In genomic region chr7:23105086-23105643, GRCh38 we compare ENCODE assay signal across 8 cellular contexts. TPM values are rescaled to one million over a fixed set of nuclear protein-coding genes. Genes with fewer than 3 reads are reported as not detected.
DNase-seq lines count a peak whose midpoint lies in the region; ATAC-seq and TF ChIP-seq lines count a peak whose summit lies in the region.

No MANE protein-coding gene starts in this region.

- TF ChIP-seq CTCF in C4-2B (conservative IDR thresholded peaks at IDR 0.05) = no peak
- no peak for TF ChIP-seq CTCF in WERI-Rb-1 (IDR thresholded peaks at IDR 0.05; ENCODE audit: low read depth, low read length)
- TF ChIP-seq CTCF in left ventricle myocardium inferior (IDR thresholded peaks at IDR 0.05; ENCODE audit: borderline replicate concordance) = no peak

- H3K9ac ChIP-seq in skeletal muscle tissue (ENCODE audit: low read depth in 1 of 3, low read length in 3 of 3) = peak overlapping the region; percentile 86 to 94 (median 92)

- peaks cover 63% of the 10 kb centered on the region for H3K4me1 ChIP-seq in left ventricle myocardium inferior
- H3K4me1 ChIP-seq in skeletal muscle tissue (ENCODE audit: control insufficient read depth in 3 of 3, insufficient read depth in 3 of 3, low read length in 3 of 3) = peaks cover 12 to 28% (median 14%) of the 10 kb centered on the region in 3 donors

- H3K9me3 ChIP-seq in WERI-Rb-1 (ENCODE audit: severe bottlenecking) = no peaks in the 10 kb centered on the region
- H3K9me3 ChIP-seq in left ventricle myocardium inferior (replicated peaks) = peaks cover 10% of the 10 kb centered on the region
- H3K9me3 ChIP-seq in skeletal muscle tissue (ENCODE audit: control insufficient read depth in 3 of 3, low read length in 3 of 3) = no peaks in the 10 kb centered on the region

- H3K27me3 ChIP-seq in WERI-Rb-1 (ENCODE audit: insufficient read depth, low read depth, severe bottlenecking) = no peaks in the 10 kb centered on the region
- H3K27me3 ChIP-seq in left ventricle myocardium inferior (ENCODE audit: low read depth) = no peaks in the 10 kb centered on the region
- no peaks in the 10 kb centered on the region for H3K27me3 ChIP-seq in skeletal muscle tissue (ENCODE audit: control insufficient read depth in 3 of 3, insufficient read depth in 3 of 3, low read length in 3 of 3)

- peaks cover 6% of the 10 kb centered on the region; the same call in 1 of the 2 replicates for H3K36me3 ChIP-seq in WERI-Rb-1
- no peaks in the 10 kb centered on the region for H3K36me3 ChIP-seq in left ventricle myocardium inferior
- no peaks in the 10 kb centered on the region for H3K36me3 ChIP-seq in skeletal muscle tissue (ENCODE audit: control insufficient read depth in 3 of 3, insufficient read depth in 3 of 3, low read length in 3 of 3)

- intact Hi-C loops in left ventricle myocardium inferior (cut with micrococcal nuclease) = no loop called here

- peak; percentile 7 for ATAC-seq in GM19043 (IDR thresholded peaks at IDR 0.05; ENCODE audit: low read depth, unreplicated experiment)
- peak; percentile 27 for ATAC-seq in HG03280 (IDR thresholded peaks at IDR 0.05; ENCODE audit: unreplicated experiment)

- H3K27ac ChIP-seq in C4-2B (peak overlapping the region; percentile 83), WERI-Rb-1 (peak overlapping the region; percentile 82), left ventricle myocardium inferior (replicated peaks) (peak overlapping the region; percentile 96), skeletal muscle tissue (ENCODE audit: low read depth, low read length) (peak overlapping the region; percentile 87)

- DNase-seq in WERI-Rb-1 (no peak), left ventricle myocardium inferior (no peak), SW 1271 (lab: John Stamatoyannopoulos, UW) (no peak)
- DNase-seq in activated CD4-positive, alpha-beta T cell treated with anti-CD3 and anti-CD28 coated beads, Interleukin-2, amount 50 U/mL, for 1 hour = no peak

- H3K4me3 ChIP-seq in WERI-Rb-1 (ENCODE audit: low read depth, low read length) (peak overlapping the region; percentile 95), left ventricle myocardium inferior (peak overlapping the region; percentile 98), skeletal muscle tissue (ENCODE audit: low read length in 3 of 3) (peak overlapping the region; percentile 87 to 90 (median 87))

RNA-seq across cellular contexts. Expression of gene KLHL7, which starts 0.4 kb away (rescaled TPM):
- total RNA-seq in left ventricle myocardium inferior (150 TPM), skeletal muscle tissue (17.7 TPM)
